ENCODE assay signal across 11 cellular contexts in genomic region chr19:45515807-45516401, GRCh38. TPM values are rescaled to one million over a fixed set of nuclear protein-coding genes. Genes with fewer than 3 reads are reported as not detected.
DNase-seq lines count a peak whose midpoint lies in the region; ATAC-seq and TF ChIP-seq lines count a peak whose summit lies in the region.
"Had no signal": no experiment of that assay in that cellular context is flagged by ENCODE, and none has a peak within 500 bp of the region (broad histone marks: within the 10 kb centered on the region; RNA-seq: fewer than 3 reads in every experiment).

No MANE protein-coding gene starts in this region.

- H3K27ac ChIP-seq in right atrium auricular region, result peak overlapping the region; percentile 52 to 58
- peak overlapping the region in 1 of 2 donors; percentile 69 for H3K27ac ChIP-seq in tibial artery

- intact Hi-C loops in activated CD4-positive, alpha-beta T cell treated with anti-CD3 and anti-CD28 coated beads for 36 hours (cut with DNase I, micrococcal nuclease), result no loop called here
- intact Hi-C loops in tibial artery (cut with DNase I; ENCODE audit: low total_unique reads), result no loop called here

- H3K4me1 Mint-ChIP-seq in activated CD4-positive, alpha-beta T cell treated with anti-CD3 and anti-CD28 coated beads for 36 hours, result peaks cover 48% of the 10 kb centered on the region
- H3K4me1 Mint-ChIP-seq in activated CD8-positive, alpha-beta T cell treated with anti-CD3 and anti-CD28 coated beads, Interleukin-2, amount 10 ng/mL, durations not matched to agents 7 days and 5 days (ENCODE audit: low read depth), result peaks cover 69% of the 10 kb centered on the region
- H3K4me1 Mint-ChIP-seq in stimulated activated memory B cell treated with anti-CD40 and anti-IgM and Interleukin-4, amounts not matched to agents 10 μg/mL and 1 μg/mL and 100 μg/mL, for 72 hours, result peaks cover 67% of the 10 kb centered on the region

- H3K9me3 ChIP-seq in right atrium auricular region (no peaks in the 10 kb centered on the region), tibial artery (no peaks in the 10 kb centered on the region)

- TF ChIP-seq CTCF in right atrium auricular region (IDR thresholded peaks at IDR 0.05) (no peak), tibial artery (IDR thresholded peaks at IDR 0.05) (no peak)

- no peak overlapping the region for H3K4me3 ChIP-seq in right atrium auricular region
- no peak overlapping the region for H3K4me3 ChIP-seq in tibial artery

- POLR2A ChIA-PET in activated CD4-positive, alpha-beta T cell treated with anti-CD3 and anti-CD28 coated beads for 36 hours (lab: Charles Lee), result interaction anchor here (0.8 kb wide), 1 partner anchor 177 kb away, joined by 3 read pairs; the partner anchor contains the start of gene QPCTL
- POLR2A ChIA-PET in activated CD8-positive, alpha-beta T cell treated with anti-CD3 and anti-CD28 coated beads, Interleukin-2, amount 10 ng/mL, durations not matched to agents 7 days and 5 days (lab: Charles Lee), result no interaction called here

- H3K27me3 ChIP-seq in right atrium auricular region, result no peaks in the 10 kb centered on the region
- H3K27me3 ChIP-seq in tibial artery, result no peaks in the 10 kb centered on the region

- peak overlapping the region; percentile 92 for H3K27ac Mint-ChIP-seq in activated CD4-positive, alpha-beta T cell treated with anti-CD3 and anti-CD28 coated beads for 36 hours
- peak overlapping the region; percentile 85 for H3K27ac Mint-ChIP-seq in activated CD8-positive, alpha-beta T cell treated with anti-CD3 and anti-CD28 coated beads, Interleukin-2, amount 10 ng/mL, durations not matched to agents 7 days and 5 days
- H3K27ac Mint-ChIP-seq in stimulated activated memory B cell treated with anti-CD40 and anti-IgM and Interleukin-4, amounts not matched to agents 10 μg/mL and 1 μg/mL and 100 μg/mL, for 72 hours, result peak overlapping the region; percentile 86
- H3K27ac Mint-ChIP-seq: type B pancreatic cell had no signal

- DNase-seq in activated CD4-positive, alpha-beta T cell treated with anti-CD3 and anti-CD28 coated beads for 36 hours, result peak; percentile 39
- no peak for DNase-seq in activated CD4-positive, alpha-beta T cell treated with anti-CD3 and anti-CD28 coated beads, Interleukin-2, amount 50 U/mL, for 1 hour
- DNase-seq in activated CD8-positive, alpha-beta T cell treated with anti-CD3 and anti-CD28 coated beads, Interleukin-2, amount 10 ng/mL, durations not matched to agents 7 days and 5 days, result no peak
- DNase-seq in right atrium auricular region (ENCODE audit: low spot score), result no peak
- DNase-seq in NCI-H526 (lab: John Stamatoyannopoulos, UW), result no peak
- DNase-seq in tibial artery, result no peak
- DNase-seq in SIG-M5 treated with dmso at 0.1 percent for 504 hours (lab: John Stamatoyannopoulos, UW; ENCODE audit: unreplicated experiment), result no peak
- DNase-seq: ACHN, NCI-H524 had no signal

- no peaks in the 10 kb centered on the region for H3K9me3 Mint-ChIP-seq in activated CD4-positive, alpha-beta T cell treated with anti-CD3 and anti-CD28 coated beads for 36 hours (ENCODE audit: low read depth)
- no peaks in the 10 kb centered on the region for H3K9me3 Mint-ChIP-seq in activated CD8-positive, alpha-beta T cell treated with anti-CD3 and anti-CD28 coated beads, Interleukin-2, amount 10 ng/mL, durations not matched to agents 7 days and 5 days (ENCODE audit: insufficient read depth)
- H3K9me3 Mint-ChIP-seq in stimulated activated memory B cell treated with anti-CD40 and anti-IgM and Interleukin-4, amounts not matched to agents 10 μg/mL and 1 μg/mL and 100 μg/mL, for 72 hours, result no peaks in the 10 kb centered on the region
- H3K9me3 Mint-ChIP-seq: type B pancreatic cell had no signal

- H3K27me3 Mint-ChIP-seq in activated CD4-positive, alpha-beta T cell treated with anti-CD3 and anti-CD28 coated beads for 36 hours, result no peaks in the 10 kb centered on the region
- H3K27me3 Mint-ChIP-seq in activated CD8-positive, alpha-beta T cell treated with anti-CD3 and anti-CD28 coated beads, Interleukin-2, amount 10 ng/mL, durations not matched to agents 7 days and 5 days (ENCODE audit: low read depth), result no peaks in the 10 kb centered on the region
- H3K27me3 Mint-ChIP-seq in stimulated activated memory B cell treated with anti-CD40 and anti-IgM and Interleukin-4, amounts not matched to agents 10 μg/mL and 1 μg/mL and 100 μg/mL, for 72 hours, result no peaks in the 10 kb centered on the region
- H3K27me3 Mint-ChIP-seq: type B pancreatic cell had no signal

- peaks cover 0 to 51% of the 10 kb centered on the region in 2 donors for H3K4me1 ChIP-seq in right atrium auricular region
- H3K4me1 ChIP-seq in tibial artery, result peaks cover 0 to 48% (median 33%) of the 10 kb centered on the region in 4 donors

- ATAC-seq in activated CD4-positive, alpha-beta T cell treated with anti-CD3 and anti-CD28 coated beads for 36 hours, result no peak
- no peak for ATAC-seq in activated CD8-positive, alpha-beta T cell treated with anti-CD3 and anti-CD28 coated beads, Interleukin-2, amount 10 ng/mL, durations not matched to agents 7 days and 5 days
- peak; percentile 19 for ATAC-seq in stimulated activated memory B cell treated with anti-CD40 and anti-IgM and Interleukin-4, amounts not matched to agents 10 μg/mL and 1 μg/mL and 100 μg/mL, for 72 hours

- no peak overlapping the region for H3K4me3 Mint-ChIP-seq in activated CD4-positive, alpha-beta T cell treated with anti-CD3 and anti-CD28 coated beads for 36 hours
- peak overlapping the region; percentile 57 for H3K4me3 Mint-ChIP-seq in activated CD8-positive, alpha-beta T cell treated with anti-CD3 and anti-CD28 coated beads, Interleukin-2, amount 10 ng/mL, durations not matched to agents 7 days and 5 days
- H3K4me3 Mint-ChIP-seq in stimulated activated memory B cell treated with anti-CD40 and anti-IgM and Interleukin-4, amounts not matched to agents 10 μg/mL and 1 μg/mL and 100 μg/mL, for 72 hours, result no peak overlapping the region
- H3K4me3 Mint-ChIP-seq: type B pancreatic cell had no signal

- CTCF ChIA-PET in activated CD4-positive, alpha-beta T cell treated with anti-CD3 and anti-CD28 coated beads for 36 hours (lab: Charles Lee), result interaction anchor here (0.5 to 1.9 kb wide), 11 partner anchors 10 to 201 kb away, joined by 3 to 6 read pairs (median 4); no protein-coding TSS in a partner anchor
- CTCF ChIA-PET in activated CD8-positive, alpha-beta T cell treated with anti-CD3 and anti-CD28 coated beads, Interleukin-2, amount 10 ng/mL, durations not matched to agents 7 days and 5 days (lab: Charles Lee), result interaction anchor here (0.7 to 2.6 kb wide), 10 partner anchors 9 to 201 kb away, joined by 3 to 13 read pairs (median 3); partner anchors contain the start of gene QPCTL

- H3K36me3 Mint-ChIP-seq in activated CD4-positive, alpha-beta T cell treated with anti-CD3 and anti-CD28 coated beads for 36 hours (ENCODE audit: low read depth), result peaks cover 30% of the 10 kb centered on the region
- H3K36me3 Mint-ChIP-seq in activated CD8-positive, alpha-beta T cell treated with anti-CD3 and anti-CD28 coated beads, Interleukin-2, amount 10 ng/mL, durations not matched to agents 7 days and 5 days (ENCODE audit: low read depth), result peaks cover 50% of the 10 kb centered on the region
- peaks cover 52% of the 10 kb centered on the region for H3K36me3 Mint-ChIP-seq in stimulated activated memory B cell treated with anti-CD40 and anti-IgM and Interleukin-4, amounts not matched to agents 10 μg/mL and 1 μg/mL and 100 μg/mL, for 72 hours
- H3K36me3 Mint-ChIP-seq: type B pancreatic cell had no signal

- H3K36me3 ChIP-seq in right atrium auricular region (peaks cover 43% of the 10 kb centered on the region), tibial artery (peaks cover 28 to 52% (median 38%) of the 10 kb centered on the region in 3 donors)

RNA-seq across cellular contexts. Expression of gene VASP, which starts 8.6 kb away (rescaled TPM):
- 100 to 1,000 TPM; 152 to 153 TPM for total RNA-seq in activated CD4-positive, alpha-beta T cell treated with anti-CD3 and anti-CD28 coated beads for 36 hours
- total RNA-seq in activated CD8-positive, alpha-beta T cell treated with anti-CD3 and anti-CD28 coated beads, Interleukin-2, amount 10 ng/mL, durations not matched to agents 7 days and 5 days, result 100 to 1,000 TPM; 215 to 222 TPM
- 10 to 100 TPM; 61.4 to 61.7 TPM for total RNA-seq in right atrium auricular region

RNA-seq across cellular contexts. Expression of gene PPM1N, which starts 17.7 kb away (rescaled TPM):
- 1 to 10 TPM; 2.8 to 3.1 TPM for total RNA-seq in activated CD4-positive, alpha-beta T cell treated with anti-CD3 and anti-CD28 coated beads for 36 hours
- 1 to 10 TPM; 1.6 to 3.2 TPM for total RNA-seq in activated CD8-positive, alpha-beta T cell treated with anti-CD3 and anti-CD28 coated beads, Interleukin-2, amount 10 ng/mL, durations not matched to agents 7 days and 5 days
- 1 to 10 TPM in 1 of 2 donors, not detected in 1; 1.8 TPM for total RNA-seq in right atrium auricular region

RNA-seq across cellular contexts. Expression of gene RTN2, which starts 19.1 kb away (rescaled TPM):
- total RNA-seq in activated CD4-positive, alpha-beta T cell treated with anti-CD3 and anti-CD28 coated beads for 36 hours, result 1 to 10 TPM; 2.0 to 3.2 TPM
- 1 to 10 TPM; 2.0 to 3.4 TPM for total RNA-seq in activated CD8-positive, alpha-beta T cell treated with anti-CD3 and anti-CD28 coated beads, Interleukin-2, amount 10 ng/mL, durations not matched to agents 7 days and 5 days
- 10 to 100 TPM; 22.8 to 24.0 TPM for total RNA-seq in right atrium auricular region

RNA-seq across cellular contexts. Expression of gene FOSB, which starts 48.1 kb away (rescaled TPM):
- total RNA-seq in activated CD4-positive, alpha-beta T cell treated with anti-CD3 and anti-CD28 coated beads for 36 hours, result 1 to 10 TPM; 7.3 to 7.7 TPM
- 100 to 1,000 TPM; 154 to 172 TPM for total RNA-seq in activated CD8-positive, alpha-beta T cell treated with anti-CD3 and anti-CD28 coated beads, Interleukin-2, amount 10 ng/mL, durations not matched to agents 7 days and 5 days
- total RNA-seq in right atrium auricular region, result 10 to 100 TPM; 17.8 to 19.7 TPM

Comparison
In these comparisons a context has a peak if more than half of its experiments do, and no peak if none do; other contexts are left out.
1. RNA of gene RTN2, which starts 19.1 kb away (total RNA-seq): 22.8 to 24.0 TPM in right atrium auricular region; 2.0 to 3.4 TPM in activated CD8-positive, alpha-beta T cell treated with anti-CD3 and anti-CD28 coated beads, Interleukin-2, amount 10 ng/mL, durations not matched to agents 7 days and 5 days and 2.0 to 3.2 TPM in activated CD4-positive, alpha-beta T cell treated with anti-CD3 and anti-CD28 coated beads for 36 hours; every median in the first group is over 4 times any median in the second.
2. Peak in every context shown above with its lines, with median percentiles within 50 percentile points of each other: H3K27ac Mint-ChIP-seq.